ENCODE assay signal across 1 cellular context in the genomic region with DNA sequence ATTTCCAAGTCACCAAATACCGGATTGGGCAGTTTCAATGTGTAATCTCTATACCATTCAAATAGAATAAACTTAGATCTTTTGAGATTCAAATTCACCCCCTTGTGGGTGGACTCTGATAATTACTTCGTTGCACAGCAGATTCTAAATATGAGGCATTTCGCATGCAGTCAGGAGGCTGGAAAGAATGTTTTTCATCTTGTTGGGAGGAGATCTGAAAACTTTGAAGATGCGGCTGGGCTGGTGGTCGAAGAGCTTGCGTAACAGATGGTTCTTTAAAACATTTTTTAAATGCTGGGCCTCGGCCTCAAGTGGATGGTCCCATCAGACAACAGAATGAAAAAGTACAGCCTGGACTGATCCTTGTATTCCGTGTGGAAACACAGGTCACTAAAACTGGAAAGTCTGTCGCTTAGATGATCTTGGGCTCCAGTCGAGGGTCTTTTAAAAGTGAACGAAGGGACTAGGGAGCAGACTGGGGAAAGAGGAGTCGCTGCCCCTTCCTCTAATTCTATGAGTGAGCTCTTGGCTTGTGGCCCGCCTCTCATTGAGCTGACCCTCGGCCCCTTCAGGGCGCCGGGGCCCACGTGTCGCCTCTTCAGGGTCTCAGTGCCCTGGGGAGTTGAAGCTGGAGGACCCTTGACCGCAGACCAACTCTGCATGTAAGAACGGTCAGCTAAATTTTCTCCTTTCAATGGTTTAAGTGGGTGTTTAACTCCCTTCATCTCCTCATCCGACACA.
TF ChIP-seq lines count a peak whose summit lies in the region.

No MANE protein-coding gene starts in this region.

TF ChIP-seq in H1, 55 proteins besides CTCF, POLR2A, EP300 and RAD21:
- TF ChIP-seq FOSL1 (IDR thresholded peaks at IDR 0.05; ENCODE audit: insufficient read depth, low read depth, low read length) (peak; percentile 74; the same call in 1 of the 2 replicates), KDM5A (IDR thresholded peaks at IDR 0.05; ENCODE audit: low read length) (0 out of 2 replicates have a peak, but pooled peaks have one; percentile 27), TEAD4 (IDR thresholded peaks at IDR 0.05; ENCODE audit: low read depth, low read length) (no peak), CREB1 (IDR thresholded peaks at IDR 0.05) (no peak), BCL11A (IDR thresholded peaks at IDR 0.05; ENCODE audit: low read depth in 2 of 2, low read length in 2 of 2) (no peak), MAX (IDR thresholded peaks at IDR 0.05) (peak; percentile 76; the same call in 1 of the 2 replicates), CEBPB (IDR thresholded peaks at IDR 0.05; ENCODE audit: low read depth, low read length) (peak; percentile 20; the same call in 1 of the 2 replicates), E2F6 (IDR thresholded peaks at IDR 0.05) (peak; percentile 75; the same call in 1 of the 2 replicates), ASH2L (IDR thresholded peaks at IDR 0.05; ENCODE audit: low read length) (peak; percentile 11), RNF2 (IDR thresholded peaks at IDR 0.05; ENCODE audit: borderline replicate concordance, low read depth, low read length, missing control alignments, poor library complexity, severe bottlenecking) (peak; percentile 14)
TF ChIP-seq in H1: peak in this region for 7.
